In the genomic region with DNA sequence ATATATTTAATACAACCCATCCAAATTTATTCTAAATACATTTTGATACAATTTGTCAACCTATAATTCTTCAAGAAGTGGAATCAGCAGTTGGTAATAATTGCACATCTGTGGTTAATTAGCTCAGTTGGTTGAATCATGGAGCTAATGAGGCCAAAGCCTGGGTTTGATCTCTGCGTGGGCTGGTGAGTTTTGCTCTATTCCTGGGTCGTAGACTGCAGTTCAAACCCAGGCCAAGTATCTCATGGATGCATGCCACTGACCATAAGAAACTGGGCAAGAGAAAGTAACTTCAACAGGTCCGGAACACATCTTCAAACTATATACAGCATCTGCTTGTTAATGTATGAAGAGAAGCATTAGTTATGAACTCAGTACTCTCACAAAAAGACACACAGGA, we compare ENCODE assay signal across 1 cellular context.
TF ChIP-seq lines count a peak whose summit lies in the region.

No MANE protein-coding gene starts in this region.

TF ChIP-seq in IMR-90, 13 proteins besides CTCF, POLR2A, EP300 and RAD21 (continued from another document):
- no peak for TF ChIP-seq MAZ (IDR thresholded peaks at IDR 0.05; ENCODE audit: borderline replicate concordance, low read depth, low read length)
